Comparison of ENCODE assay signal across 22 cellular contexts in genomic region chr14:101683365-101683764, GRCh38.
"Had no signal": no experiment of that assay in that cellular context is flagged by ENCODE, and none has a peak within 500 bp of the region (broad histone marks: within the 10 kb centered on the region; RNA-seq: fewer than 3 reads in every experiment).

No MANE protein-coding gene starts in this region.

- H3K9me3 ChIP-seq: lower lobe of right lung, ovary, psoas muscle, spleen, thoracic aorta, tibial nerve, upper lobe of right lung, vagina had no signal

- H3K27ac ChIP-seq: dorsolateral prefrontal cortex, lower lobe of right lung, ovary, psoas muscle, skin epidermis, spleen, thoracic aorta, tibial nerve, upper lobe of right lung, vagina had no signal

- H3K36me3 Mint-ChIP-seq: naive thymus-derived CD8-positive, alpha-beta T cell; stimulated activated naive B cell treated with anti-CD40 and anti-IgM and Interleukin-4, amounts not matched to agents 10 μg/mL and 1 μg/mL and 100 μg/mL, for 72 hours had no signal

- FAIRE-seq: frontal cortex, keratinocyte had no signal

- DNase-seq: dorsolateral prefrontal cortex; effector CD4-positive, alpha-beta T cell; head of caudate nucleus; left ventricle myocardium superior; lower lobe of right lung; naive thymus-derived CD8-positive, alpha-beta T cell; nephron progenitor cell; occipital lobe; ovary; posterior cingulate gyrus; psoas muscle; right cardiac atrium; spleen; stimulated activated naive B cell treated with anti-CD40 and anti-IgM and Interleukin-4, amounts not matched to agents 10 μg/mL and 1 μg/mL and 100 μg/mL, for 72 hours; upper lobe of right lung had no signal

- H3K27me3 ChIP-seq: ovary, upper lobe of right lung, vagina had no signal

- H3K4me3 ChIP-seq: dorsolateral prefrontal cortex, lower lobe of right lung, ovary, psoas muscle, skin epidermis, spleen, thoracic aorta, tibial nerve, upper lobe of right lung, vagina had no signal

- H3K9me3 Mint-ChIP-seq: naive thymus-derived CD8-positive, alpha-beta T cell; stimulated activated naive B cell treated with anti-CD40 and anti-IgM and Interleukin-4, amounts not matched to agents 10 μg/mL and 1 μg/mL and 100 μg/mL, for 72 hours; stimulated activated naive CD8-positive, alpha-beta T cell treated with anti-CD3 and anti-CD28 coated beads, Interleukin-15, Interleukin-2, amounts not matched to agents 100 ng/mL and 50 ng/mL, for 24 hours had no signal

- H3K27ac Mint-ChIP-seq: naive thymus-derived CD8-positive, alpha-beta T cell; nephron progenitor cell; stimulated activated naive B cell treated with anti-CD40 and anti-IgM and Interleukin-4, amounts not matched to agents 10 μg/mL and 1 μg/mL and 100 μg/mL, for 72 hours; stimulated activated naive CD8-positive, alpha-beta T cell treated with anti-CD3 and anti-CD28 coated beads, Interleukin-15, Interleukin-2, amounts not matched to agents 100 ng/mL and 50 ng/mL, for 24 hours had no signal

- H3K36me3 ChIP-seq: lower lobe of right lung, ovary, spleen, thoracic aorta, tibial nerve, upper lobe of right lung, vagina had no signal

- H3K4me1 ChIP-seq: lower lobe of right lung, psoas muscle, spleen, tibial nerve, upper lobe of right lung, vagina had no signal

- H3K4me3 Mint-ChIP-seq: naive thymus-derived CD8-positive, alpha-beta T cell; nephron progenitor cell; stimulated activated naive B cell treated with anti-CD40 and anti-IgM and Interleukin-4, amounts not matched to agents 10 μg/mL and 1 μg/mL and 100 μg/mL, for 72 hours; stimulated activated naive CD8-positive, alpha-beta T cell treated with anti-CD3 and anti-CD28 coated beads, Interleukin-15, Interleukin-2, amounts not matched to agents 100 ng/mL and 50 ng/mL, for 24 hours had no signal

- H3K4me1 Mint-ChIP-seq: naive thymus-derived CD8-positive, alpha-beta T cell; stimulated activated naive B cell treated with anti-CD40 and anti-IgM and Interleukin-4, amounts not matched to agents 10 μg/mL and 1 μg/mL and 100 μg/mL, for 72 hours had no signal
